28 cellular contexts compared by ENCODE assay signal in the genomic region with DNA sequence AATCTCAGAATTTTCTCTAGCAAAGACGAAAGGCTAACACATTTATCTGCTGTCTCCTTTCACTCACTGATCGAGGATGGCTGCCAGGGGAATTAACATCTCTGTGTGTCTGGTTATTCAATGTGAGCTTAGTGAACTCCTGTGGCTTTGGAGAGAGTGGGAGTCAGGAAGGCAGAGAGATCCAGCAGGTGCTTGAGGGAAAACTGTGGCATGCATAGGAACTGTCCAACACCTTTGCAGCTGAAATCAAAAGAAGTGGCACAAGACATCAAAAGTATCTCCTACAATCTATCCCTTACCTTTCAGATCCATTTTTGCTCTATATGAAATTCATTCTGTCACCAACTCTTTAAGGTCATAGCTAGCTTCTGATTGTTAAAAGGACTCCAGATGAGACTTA. TPM values are rescaled to one million over a fixed set of nuclear protein-coding genes. Genes with fewer than 3 reads are reported as not detected.
DNase-seq lines count a peak whose midpoint lies in the region; ATAC-seq, FAIRE-seq and TF ChIP-seq lines count a peak whose summit lies in the region.
"Had no signal": no experiment of that assay in that cellular context is flagged by ENCODE, and none has a peak within 500 bp of the region (broad histone marks: within the 10 kb centered on the region; RNA-seq: fewer than 3 reads in every experiment).

No MANE protein-coding gene starts in this region.

- no peak overlapping the region for H2BK20ac ChIP-seq in H1 (ENCODE audit: low read length)

- no peak for TF ChIP-seq POLR2A in H1 (IDR thresholded peaks at IDR 0.05; ENCODE audit: control extremely low read depth in 1 of 2, low read depth in 2 of 2, low read length in 2 of 2)

- H3K36me3 Mint-ChIP-seq in GM23338 (ENCODE audit: low read depth), result peaks cover 3% of the 10 kb centered on the region
- H3K36me3 Mint-ChIP-seq: activated naive CD8-positive, alpha-beta T cell treated with anti-CD3 and anti-CD28 coated beads for 36 hours; naive B cell; stimulated activated naive B cell treated with anti-CD40 and anti-IgM and Interleukin-4, amounts not matched to agents 10 μg/mL and 1 μg/mL and 100 μg/mL, for 72 hours had no signal

- no peak overlapping the region for H3K23ac ChIP-seq in H1 (ENCODE audit: insufficient read length)

- H2AK5ac ChIP-seq in H1 (ENCODE audit: low read depth, low read length), result no peak overlapping the region

- no peaks in the 10 kb centered on the region for H3K79me1 ChIP-seq in H1 (ENCODE audit: low read depth, low read length)

- no peak overlapping the region for H3K4ac ChIP-seq in H1 (replicated peaks; ENCODE audit: insufficient read length, low read depth, low read length)

- TF ChIP-seq CTCF in GM23338 (conservative IDR thresholded peaks at IDR 0.05; ENCODE audit: low read depth in 2 of 2), result no peak
- TF ChIP-seq CTCF in H1 (IDR thresholded peaks at IDR 0.05; ENCODE audit: control extremely low read depth in 1 of 3, insufficient read depth in 1 of 3, low read depth in 1 of 3, low read length in 3 of 3), result no peak
- TF ChIP-seq CTCF in upper lobe of right lung (IDR thresholded peaks at IDR 0.05), result no peak

- no peaks in the 10 kb centered on the region for H3K23me2 ChIP-seq in H1 (ENCODE audit: low read depth, low read length)

- peak; percentile 58 for FAIRE-seq in H1 (lab: Jason Lieb, UNC)
- FAIRE-seq: astrocyte, D721Med had no signal

- H3K27ac Mint-ChIP-seq in GM23338, result no peak overlapping the region
- H3K27ac Mint-ChIP-seq: activated naive CD8-positive, alpha-beta T cell treated with anti-CD3 and anti-CD28 coated beads for 36 hours; naive B cell; progenitor cell of endocrine pancreas; stimulated activated naive B cell treated with anti-CD40 and anti-IgM and Interleukin-4, amounts not matched to agents 10 μg/mL and 1 μg/mL and 100 μg/mL, for 72 hours; T-helper 17 cell had no signal

- CTCF ChIA-PET in H1 (lab: Charles Lee; ENCODE audit: partially characterized antibody), result interaction anchor here (0.6 to 1.5 kb wide), 7 partner anchors 12 to 128 kb away, joined by 3 to 6 read pairs (median 4); a partner anchor contains a TSS

- H4K20me1 ChIP-seq in GM23338 (replicated peaks; ENCODE audit: insufficient read depth) (no peaks in the 10 kb centered on the region), H1 (replicated peaks in 1 of 2; ENCODE audit: control insufficient read depth in 1 of 2, insufficient read depth in 2 of 2, low read length in 2 of 2) (peaks cover 0 to 2% of the 10 kb centered on the region in 2 experiments)

- H2BK5ac ChIP-seq in H1 (ENCODE audit: low read depth, low read length), result no peak overlapping the region

- no peak overlapping the region for H3K14ac ChIP-seq in H1 (ENCODE audit: insufficient read length)

- in situ Hi-C loops in ACHN (cut with HindIII; ENCODE audit: low pct_ligation_motif_present, low pct_unique_long_range_greater_than_20kb, low sequenced_read_pairs), result no loop called here
- in situ Hi-C loops in G401 (cut with HindIII; ENCODE audit: low sequenced_read_pairs), result no loop called here

- H2BK15ac ChIP-seq in H1 (ENCODE audit: low read length), result no peak overlapping the region

- no peak overlapping the region for H4K8ac ChIP-seq in H1 (ENCODE audit: extremely low read depth, insufficient read depth, low read length)

- no peak overlapping the region for H3K4me3 Mint-ChIP-seq in GM23338
- H3K4me3 Mint-ChIP-seq: activated naive CD8-positive, alpha-beta T cell treated with anti-CD3 and anti-CD28 coated beads for 36 hours; stimulated activated naive B cell treated with anti-CD40 and anti-IgM and Interleukin-4, amounts not matched to agents 10 μg/mL and 1 μg/mL and 100 μg/mL, for 72 hours; T-helper 17 cell had no signal

- intact Hi-C loops in upper lobe of right lung (cut with DNase I), result no loop called here

- H3K79me2 ChIP-seq in GM23338 (replicated peaks; ENCODE audit: insufficient read depth) (no peaks in the 10 kb centered on the region), H1 (ENCODE audit: control insufficient read depth in 1 of 2, insufficient read depth in 2 of 2, low read length in 2 of 2) (no peaks in the 10 kb centered on the region)

- TF ChIP-seq RAD21 in H1 (IDR thresholded peaks at IDR 0.05 in 1 of 2, conservative IDR thresholded peaks at IDR 0.05 in 1 of 2; ENCODE audit: low read depth in 2 of 2, low read length in 2 of 2), result no peak

- H3K56ac ChIP-seq in H1 (replicated peaks; ENCODE audit: insufficient read length, low read depth, low read length), result no peak overlapping the region

- 0 out of 2 replicates have a peak, but pooled peaks cover 4% of the 10 kb centered on the region for H3K9me2 ChIP-seq in GM23338 (ENCODE audit: insufficient read depth)

- H3K4me2 ChIP-seq in GM23338 (no peak overlapping the region), H1 (ENCODE audit: insufficient read depth in 1 of 2, low read depth in 2 of 2, low read length in 2 of 2) (no peak overlapping the region)

- H3K18ac ChIP-seq in H1 (ENCODE audit: extremely low read depth, low read length), result no peak overlapping the region

- peak; percentile 72 for ATAC-seq in GM23338
- no peak for ATAC-seq in HG02884 (IDR thresholded peaks at IDR 0.05; ENCODE audit: unreplicated experiment)
- ATAC-seq in upper lobe of right lung, result no peak
- ATAC-seq: left lobe of liver; stimulated activated naive B cell treated with anti-CD40 and anti-IgM and Interleukin-4, amounts not matched to agents 10 μg/mL and 1 μg/mL and 100 μg/mL, for 72 hours; T-helper 17 cell had no signal

- H3K27ac ChIP-seq in GM23338 (ENCODE audit: low read depth), result no peak overlapping the region
- H3K27ac ChIP-seq in H1 (ENCODE audit: low read depth, low read length), result no peak overlapping the region
- no peak overlapping the region for H3K27ac ChIP-seq in upper lobe of right lung
- H3K27ac ChIP-seq: sigmoid colon had no signal

- H3K27me3 Mint-ChIP-seq in GM23338 (ENCODE audit: insufficient read depth, low read depth, poor library complexity), result peaks cover 4% of the 10 kb centered on the region
- H3K27me3 Mint-ChIP-seq: activated naive CD8-positive, alpha-beta T cell treated with anti-CD3 and anti-CD28 coated beads for 36 hours; progenitor cell of endocrine pancreas had no signal

- H3K9me3 ChIP-seq in H1 (ENCODE audit: insufficient read depth in 2 of 2, low read depth in 1 of 2, low read length in 1 of 2), result no peaks in the 10 kb centered on the region
- H3K9me3 ChIP-seq in upper lobe of right lung, result no peaks in the 10 kb centered on the region
- H3K9me3 ChIP-seq: sigmoid colon had no signal

- DNase-seq in GM23338 (ENCODE audit: low spot score) (peak; percentile 47), NCI-H226 (peak; percentile 3), H1 (ENCODE audit: low read depth in 1 of 2, low spot score in 2 of 2) (no peak), kidney glomerular epithelial cell (lab: John Stamatoyannopoulos, UW) (peak; percentile 1), ACHN (no peak), upper lobe of right lung (no peak), G401 (ENCODE audit: low spot score) (no peak)
- DNase-seq: activated CD4-positive, alpha-beta T cell treated with anti-CD3 and anti-CD28 coated beads for 4 hours; activated CD8-positive, alpha-beta memory T cell treated with anti-CD3 and anti-CD28 coated beads for 24 hours; activated effector memory CD4-positive, alpha-beta T cell treated with anti-CD3 and anti-CD28 coated beads, Interleukin-2, amount 50 U/mL, for 16 hours; activated naive CD8-positive, alpha-beta T cell treated with anti-CD3 and anti-CD28 coated beads for 36 hours; activated T-cell treated with anti-CD3 and anti-CD28 coated beads, Interleukin-2, amount 50 U/mL, for 1 hour; cerebellar nuclear complex; EL; HCEC 1CT; head of caudate nucleus; Karpas-422; MV-4-11; naive B cell; NCI-H1436 treated with DMSO at 0.1 percent for 48 hours; sigmoid colon; stimulated activated naive B cell treated with anti-CD40 and anti-IgM and Interleukin-4, amounts not matched to agents 10 μg/mL and 1 μg/mL and 100 μg/mL, for 72 hours; T-helper 17 cell had no signal

- H3K4me1 Mint-ChIP-seq in GM23338, result peaks cover 10% of the 10 kb centered on the region
- H3K4me1 Mint-ChIP-seq: activated naive CD8-positive, alpha-beta T cell treated with anti-CD3 and anti-CD28 coated beads for 36 hours; naive B cell; stimulated activated naive B cell treated with anti-CD40 and anti-IgM and Interleukin-4, amounts not matched to agents 10 μg/mL and 1 μg/mL and 100 μg/mL, for 72 hours; T-helper 17 cell had no signal

- no peak overlapping the region for H2BK120ac ChIP-seq in H1 (replicated peaks; ENCODE audit: low read depth, low read length)

- H4K91ac ChIP-seq in H1 (replicated peaks; ENCODE audit: insufficient read length, low read length), result no peak overlapping the region

- H3K9ac ChIP-seq in H1 (replicated peaks in 1 of 4; ENCODE audit: extremely low read depth in 1 of 4, low read depth in 3 of 4, low read length in 3 of 4), result no peak overlapping the region

- H3K9me3 Mint-ChIP-seq in GM23338, result peaks cover 6% of the 10 kb centered on the region
- H3K9me3 Mint-ChIP-seq: activated naive CD8-positive, alpha-beta T cell treated with anti-CD3 and anti-CD28 coated beads for 36 hours had no signal

- WGBS in H1 (ENCODE audit: extremely low coverage in 1 of 2, insufficient coverage in 1 of 2, insufficient read length in 1 of 2, insufficient replicate concordance in 2 of 2, low coverage in 1 of 2, low lambda C conversion rate in 2 of 2, missing lambda C conversion rate in 1 of 2), 2 experiments, result 83% methylated on average over 2 of the region's 2 CpGs; no CpG with 5 or more reads in 1 of the 2 experiments

- H2BK12ac ChIP-seq in H1 (ENCODE audit: low read depth, low read length), result no peak overlapping the region

- H3K27me3 ChIP-seq in GM23338 (ENCODE audit: insufficient read depth), result no peaks in the 10 kb centered on the region
- H3K27me3 ChIP-seq in H1 (replicated peaks in 1 of 4; ENCODE audit: control insufficient read depth in 3 of 4, extremely low read depth in 1 of 4, insufficient read depth in 3 of 4, low read length in 3 of 4), result peaks cover 0 to 1% (median 0%) of the 10 kb centered on the region in 4 experiments; a peak in 1 of 7 replicates
- no peaks in the 10 kb centered on the region for H3K27me3 ChIP-seq in upper lobe of right lung
- H3K27me3 ChIP-seq: sigmoid colon had no signal

- POLR2A ChIA-PET in H1 (lab: Charles Lee; ENCODE audit: partially characterized antibody), result interaction anchor here (1.0 kb wide), 1 partner anchor 12 kb away, joined by 3 read pairs; no protein-coding TSS in a partner anchor

- H3K36me3 ChIP-seq in GM23338 (ENCODE audit: insufficient read depth) (no peaks in the 10 kb centered on the region), H1 (ENCODE audit: control insufficient read depth in 2 of 4, insufficient read depth in 4 of 4, low read length in 3 of 4) (no peaks in the 10 kb centered on the region), upper lobe of right lung (no peaks in the 10 kb centered on the region)
- H3K36me3 ChIP-seq: sigmoid colon had no signal

- H3K4me1 ChIP-seq in GM23338 (ENCODE audit: insufficient read depth) (peaks cover 8% of the 10 kb centered on the region; the same call in 1 of the 2 replicates), H1 (replicated peaks in 1 of 4; ENCODE audit: control insufficient read depth in 3 of 4, insufficient read depth in 4 of 4, low read length in 3 of 4) (no peaks in the 10 kb centered on the region), upper lobe of right lung (no peaks in the 10 kb centered on the region)
- H3K4me1 ChIP-seq: sigmoid colon had no signal

- H2AFZ ChIP-seq in GM23338 (no peak overlapping the region), H1 (ENCODE audit: low read length) (no peak overlapping the region)

- H3K4me3 ChIP-seq in GM23338 (no peak overlapping the region), H1 (ENCODE audit: extremely low read depth in 1 of 4, insufficient read depth in 2 of 4, low read depth in 3 of 4, low read length in 4 of 4) (no peak overlapping the region), upper lobe of right lung (no peak overlapping the region)
- H3K4me3 ChIP-seq: sigmoid colon had no signal

- no peaks in the 10 kb centered on the region for H3F3A ChIP-seq in GM23338 (replicated peaks; ENCODE audit: low read depth)

- no peak overlapping the region for H4K5ac ChIP-seq in H1 (ENCODE audit: insufficient read length, low read depth, low read length)

- no peak for TF ChIP-seq EP300 in H1 (IDR thresholded peaks at IDR 0.05; ENCODE audit: borderline replicate concordance in 1 of 2, low read depth in 2 of 2, low read length in 2 of 2)

RNA-seq across cellular contexts. Expression of a gene that starts 11.8 kb away (rescaled TPM):
- total RNA-seq in GM23338 (2014; rRNA removed; shearing (Covaris generic)), result 8.3 and 18.6 TPM in 2 replicates
- polyA plus RNA-seq in GM23338 (2016; fragmentation: Nextera tagmentation; extraction: Ambion mirVana), result 10.6 and 13.7 TPM in 2 replicates
- total RNA-seq in H1 (2021; fragmentation: NEBNext Ultra II Directional; extraction: Animal tissue kit (Norgen Biotek cat#: 25700)), result 11.3 and 12.1 TPM in 2 replicates
- polyA plus RNA-seq in H1 (2011; rRNA removed), result 3.0 and 6.3 TPM in 2 replicates
- polyA plus RNA-seq in H1 (2011; cell fraction: cytosol; rRNA removed), result 6.2 TPM
- 7.4 TPM for polyA plus RNA-seq in H1 (2011; cell fraction: nucleus; rRNA removed)
- polyA plus RNA-seq in H1 (2012, experiment 1 of 2), result 6.9 to 10.6 TPM (median 6.9 TPM) in 4 replicates
- 0.92 TPM for polyA plus RNA-seq in H1 (2012, experiment 2 of 2)
- 10.6 TPM for polyA plus RNA-seq in H1 (2013, experiment 1 of 2)
- polyA plus RNA-seq in H1 (2013, experiment 2 of 2), result 9.0 TPM
- polyA minus RNA-seq in H1 (2011; rRNA and poly(A)+ RNA removed), result 4.4 and 5.8 TPM in 2 replicates
- polyA minus RNA-seq in H1 (2011; cell fraction: cytosol; rRNA and poly(A)+ RNA removed), result 4.5 TPM
- 14.3 TPM for polyA minus RNA-seq in H1 (2011; cell fraction: nucleus; rRNA and poly(A)+ RNA removed)
- 15.4 TPM for total RNA-seq in upper lobe of right lung
- 0.07 TPM in 1 of 2 replicates, not detected in the other for total RNA-seq in G401 (2014; rRNA removed; shearing (Covaris generic))

Comparison
In these comparisons a context has a peak if more than half of its experiments do, and no peak if none do; other contexts are left out.
1. DNase-seq: peak in GM23338 (single experiment), NCI-H226 (single experiment) and kidney glomerular epithelial cell (single experiment); none in H1 (0 of 2), ACHN (single experiment), upper lobe of right lung (single experiment) and G401 (single experiment).